Comparison of ENCODE assay signal across 8 cellular contexts in the genomic region with DNA sequence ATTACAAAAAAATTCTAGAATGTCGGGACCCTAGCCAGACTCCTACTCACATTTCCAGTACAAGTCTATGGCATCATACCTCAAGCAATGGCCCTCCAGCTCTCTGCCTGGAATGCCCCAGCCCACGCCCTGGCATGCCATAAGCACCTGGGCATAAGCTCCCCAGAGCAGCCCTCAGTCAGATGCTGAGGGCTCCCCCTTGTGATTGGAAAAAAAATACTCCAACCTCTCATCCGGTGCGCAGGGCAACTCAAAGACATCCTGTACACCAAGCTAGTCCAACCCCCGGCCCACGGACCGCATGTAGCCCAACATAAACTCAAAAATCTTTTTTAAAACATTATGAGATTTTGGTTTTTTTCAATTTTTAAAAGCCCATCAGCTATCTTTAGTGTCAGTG.
DNase-seq lines count a peak whose midpoint lies in the region; ATAC-seq and TF ChIP-seq lines count a peak whose summit lies in the region.

No MANE protein-coding gene starts in this region.

- peak; percentile 91 for ATAC-seq in GM18498 (IDR thresholded peaks at IDR 0.05; ENCODE audit: unreplicated experiment)
- ATAC-seq in HG02852 (IDR thresholded peaks at IDR 0.05; ENCODE audit: unreplicated experiment): peak; percentile 86
- peak; percentile 96 for ATAC-seq in mucosa of descending colon

- no peaks in the 10 kb centered on the region for H3K4me1 ChIP-seq in mucosa of descending colon (ENCODE audit: low read depth)

- H3K27ac ChIP-seq in C4-2B: no peak overlapping the region

- H3K4me3 ChIP-seq in cardiac fibroblast (replicated peaks in 1 of 2; ENCODE audit: low read depth in 2 of 2, low read length in 2 of 2) (no peak overlapping the region), mucosa of descending colon (no peak overlapping the region)

- H3K36me3 ChIP-seq in mucosa of descending colon (ENCODE audit: low read depth): no peaks in the 10 kb centered on the region

- no peaks in the 10 kb centered on the region for H3K9me3 ChIP-seq in mucosa of descending colon

- intact Hi-C loops in mucosa of descending colon (cut with DNase I, micrococcal nuclease): no loop called here

- TF ChIP-seq CTCF in C4-2B (conservative IDR thresholded peaks at IDR 0.05) (peak; percentile 77), cardiac fibroblast (IDR thresholded peaks at IDR 0.05; ENCODE audit: low read depth, low read length) (peak; percentile 56), mucosa of descending colon (IDR thresholded peaks at IDR 0.05) (peak; percentile 15)

- peak; percentile 11 to 70 for DNase-seq in NCI-H526 (lab: John Stamatoyannopoulos, UW)
- DNase-seq in cardiac fibroblast (ENCODE audit: low read depth in 2 of 2): peak; percentile 59 to 64
- DNase-seq in mucosa of descending colon: peak; percentile 49 to 71 (median 53)
- DNase-seq in amniotic stem cell (lab: John Stamatoyannopoulos, UW): no peak
- DNase-seq in dedifferentiated amniotic fluid mesenchymal stem cell (ENCODE audit: extremely low spot score): no peak

Comparison
In these comparisons a context has a peak if more than half of its experiments do, and no peak if none do; other contexts are left out.
1. CTCF ChIP-seq: peak in every context shown above with its lines; median percentile 77 in C4-2B; 56 in cardiac fibroblast; 15 in mucosa of descending colon.
2. DNase-seq: peak in NCI-H526 (2 of 2), cardiac fibroblast (2 of 2) and mucosa of descending colon (3 of 3); none in amniotic stem cell (single experiment) and dedifferentiated amniotic fluid mesenchymal stem cell (single experiment).
3. Peak in every context shown above with its lines, with median percentiles within 50 percentile points of each other: ATAC-seq.